In the genomic region with DNA sequence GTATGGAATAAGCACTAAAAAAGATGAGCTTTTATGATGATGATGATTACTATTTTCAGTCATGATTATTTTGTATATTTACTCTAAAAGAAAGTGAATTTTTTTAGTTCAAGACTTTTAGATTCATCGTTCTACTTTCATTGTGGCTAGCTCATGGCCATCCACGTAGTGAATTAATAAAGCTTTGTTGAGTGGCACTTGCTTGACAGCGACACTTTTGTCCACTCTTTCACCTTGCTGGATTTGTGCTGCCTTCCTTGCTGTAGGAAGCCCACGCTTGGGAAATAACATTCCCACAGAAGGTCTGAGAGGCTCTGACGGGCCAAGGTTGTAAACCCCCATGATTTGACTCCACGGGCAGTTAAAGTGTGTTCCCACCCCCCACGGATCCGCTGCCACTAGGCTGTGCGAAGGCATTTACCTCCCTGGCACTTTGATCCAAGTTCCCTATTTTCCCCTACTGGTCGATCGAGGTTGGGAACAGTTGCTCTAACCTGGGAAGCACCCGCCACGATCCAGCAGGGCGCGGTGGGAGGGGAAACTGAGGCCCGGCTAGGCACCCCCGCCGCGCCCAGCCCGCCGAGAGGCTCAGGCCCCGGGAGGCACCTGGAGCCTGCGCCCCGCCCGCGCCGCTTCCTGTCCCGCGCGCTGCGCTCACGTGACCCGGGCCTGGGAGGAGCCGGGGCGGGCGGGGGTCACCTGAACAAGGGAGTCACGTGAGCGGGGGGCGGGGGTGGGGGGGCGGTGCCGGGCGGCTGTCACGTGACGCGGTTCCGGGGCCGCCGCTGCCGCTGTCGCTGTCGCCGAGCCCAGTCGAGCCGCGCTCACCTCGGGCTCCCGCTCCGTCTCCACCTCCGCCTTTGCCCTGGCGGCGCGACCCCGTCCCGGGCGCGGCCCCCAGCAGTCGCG, we compare ENCODE assay signal across 8 cellular contexts. TPM values are rescaled to one million over a fixed set of nuclear protein-coding genes. Genes with fewer than 3 reads are reported as not detected.
DNase-seq lines count a peak whose midpoint lies in the region; ATAC-seq and TF ChIP-seq lines count a peak whose summit lies in the region.

A gene with protein sequence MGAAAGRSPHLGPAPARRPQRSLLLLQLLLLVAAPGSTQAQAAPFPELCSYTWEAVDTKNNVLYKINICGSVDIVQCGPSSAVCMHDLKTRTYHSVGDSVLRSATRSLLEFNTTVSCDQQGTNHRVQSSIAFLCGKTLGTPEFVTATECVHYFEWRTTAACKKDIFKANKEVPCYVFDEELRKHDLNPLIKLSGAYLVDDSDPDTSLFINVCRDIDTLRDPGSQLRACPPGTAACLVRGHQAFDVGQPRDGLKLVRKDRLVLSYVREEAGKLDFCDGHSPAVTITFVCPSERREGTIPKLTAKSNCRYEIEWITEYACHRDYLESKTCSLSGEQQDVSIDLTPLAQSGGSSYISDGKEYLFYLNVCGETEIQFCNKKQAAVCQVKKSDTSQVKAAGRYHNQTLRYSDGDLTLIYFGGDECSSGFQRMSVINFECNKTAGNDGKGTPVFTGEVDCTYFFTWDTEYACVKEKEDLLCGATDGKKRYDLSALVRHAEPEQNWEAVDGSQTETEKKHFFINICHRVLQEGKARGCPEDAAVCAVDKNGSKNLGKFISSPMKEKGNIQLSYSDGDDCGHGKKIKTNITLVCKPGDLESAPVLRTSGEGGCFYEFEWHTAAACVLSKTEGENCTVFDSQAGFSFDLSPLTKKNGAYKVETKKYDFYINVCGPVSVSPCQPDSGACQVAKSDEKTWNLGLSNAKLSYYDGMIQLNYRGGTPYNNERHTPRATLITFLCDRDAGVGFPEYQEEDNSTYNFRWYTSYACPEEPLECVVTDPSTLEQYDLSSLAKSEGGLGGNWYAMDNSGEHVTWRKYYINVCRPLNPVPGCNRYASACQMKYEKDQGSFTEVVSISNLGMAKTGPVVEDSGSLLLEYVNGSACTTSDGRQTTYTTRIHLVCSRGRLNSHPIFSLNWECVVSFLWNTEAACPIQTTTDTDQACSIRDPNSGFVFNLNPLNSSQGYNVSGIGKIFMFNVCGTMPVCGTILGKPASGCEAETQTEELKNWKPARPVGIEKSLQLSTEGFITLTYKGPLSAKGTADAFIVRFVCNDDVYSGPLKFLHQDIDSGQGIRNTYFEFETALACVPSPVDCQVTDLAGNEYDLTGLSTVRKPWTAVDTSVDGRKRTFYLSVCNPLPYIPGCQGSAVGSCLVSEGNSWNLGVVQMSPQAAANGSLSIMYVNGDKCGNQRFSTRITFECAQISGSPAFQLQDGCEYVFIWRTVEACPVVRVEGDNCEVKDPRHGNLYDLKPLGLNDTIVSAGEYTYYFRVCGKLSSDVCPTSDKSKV (N-terminal part only) (plus strand): TSS at position 788 of the 909 bp plus-strand sequence. CDS start 165 bp downstream, outside the sequence.

- H3K4me3 ChIP-seq in heart right ventricle (peak within 1 kb of the TSS; percentile 84 to 99 (median 97)), upper lobe of left lung (peak within 1 kb of the TSS; percentile 75 to 99 (median 98))

- intact Hi-C loops in heart right ventricle (cut with DNase I), result no loop called here

- peak within 1 kb of the TSS; percentile 98 for H3K27ac Mint-ChIP-seq in T-helper 1 cell treated with Interleukin-12 subunit alpha and Interleukin-12 subunit beta and Interleukin-4 antibody, amounts not matched to agents 30 μg/mL and 1 μg/mL, for 36 hours
- peak within 1 kb of the TSS; percentile 98 for H3K27ac Mint-ChIP-seq in progenitor cell of endocrine pancreas

- H3K36me3 Mint-ChIP-seq in T-helper 1 cell treated with Interleukin-12 subunit alpha and Interleukin-12 subunit beta and Interleukin-4 antibody, amounts not matched to agents 30 μg/mL and 1 μg/mL, for 36 hours (ENCODE audit: low read depth), result peaks cover 9% of the 10 kb centered on the region
- no peaks in the 10 kb centered on the region for H3K36me3 Mint-ChIP-seq in progenitor cell of endocrine pancreas (ENCODE audit: insufficient read depth)

- WGBS in heart right ventricle, 2 donors, result 2 to 3% methylated on average over 34 to 65 of the region's 68 CpGs
- 3 to 13% methylated on average over 9 to 50 of the region's 68 CpGs for WGBS in upper lobe of left lung, 2 donors

- peaks cover 25% of the 10 kb centered on the region for H3K27me3 Mint-ChIP-seq in T-helper 1 cell treated with Interleukin-12 subunit alpha and Interleukin-12 subunit beta and Interleukin-4 antibody, amounts not matched to agents 30 μg/mL and 1 μg/mL, for 36 hours (ENCODE audit: low read depth)
- peaks cover 21% of the 10 kb centered on the region for H3K27me3 Mint-ChIP-seq in progenitor cell of endocrine pancreas

- in situ Hi-C loops in GM13976 (cut with MboI; ENCODE audit: low sequenced_read_pairs, unreplicated experiment), result no loop called here

- peaks cover 15 to 69% (median 36%) of the 10 kb centered on the region in 9 donors for H3K4me1 ChIP-seq in heart right ventricle
- peaks cover 29 to 41% (median 34%) of the 10 kb centered on the region in 4 donors for H3K4me1 ChIP-seq in upper lobe of left lung

- H3K9me3 ChIP-seq in heart right ventricle (no peaks in the 10 kb centered on the region), upper lobe of left lung (no peaks in the 10 kb centered on the region)

- no peaks in the 10 kb centered on the region for H3K36me3 ChIP-seq in heart right ventricle
- no peaks in the 10 kb centered on the region for H3K36me3 ChIP-seq in upper lobe of left lung

- H3K27ac ChIP-seq in heart right ventricle (peak within 1 kb of the TSS; percentile 26 to 98 (median 94)), upper lobe of left lung (peak within 1 kb of the TSS; percentile 93 to 97 (median 94))

- no peak for TF ChIP-seq EP300 in upper lobe of left lung (IDR thresholded peaks at IDR 0.05)

- TF ChIP-seq CTCF in GM13976 (IDR thresholded peaks at IDR 0.05; ENCODE audit: borderline replicate concordance, control extremely low read depth, extremely low read depth, insufficient read depth, missing control alignments) (no peak), heart right ventricle (IDR thresholded peaks at IDR 0.05) (peak in 4 of 9 donors; percentile 21 to 36 (median 26)), progenitor cell of endocrine pancreas (IDR thresholded peaks at IDR 0.05; ENCODE audit: unreplicated experiment) (peak; percentile 32), upper lobe of left lung (IDR thresholded peaks at IDR 0.05) (peak in 3 of 6 experiments; percentile 9 to 47 (median 27))

- peak within 1 kb of the TSS; percentile 97 for H3K4me3 Mint-ChIP-seq in T-helper 1 cell treated with Interleukin-12 subunit alpha and Interleukin-12 subunit beta and Interleukin-4 antibody, amounts not matched to agents 30 μg/mL and 1 μg/mL, for 36 hours
- H3K4me3 Mint-ChIP-seq in progenitor cell of endocrine pancreas (ENCODE audit: low read depth), result peak within 1 kb of the TSS; percentile 91

- H3K27me3 ChIP-seq in heart right ventricle, result peaks cover 0 to 2% (median 0%) of the 10 kb centered on the region in 7 donors
- no peaks in the 10 kb centered on the region for H3K27me3 ChIP-seq in upper lobe of left lung

- peaks cover 35% of the 10 kb centered on the region for H3K4me1 Mint-ChIP-seq in T-helper 1 cell treated with Interleukin-12 subunit alpha and Interleukin-12 subunit beta and Interleukin-4 antibody, amounts not matched to agents 30 μg/mL and 1 μg/mL, for 36 hours (ENCODE audit: low read depth)
- peaks cover 29% of the 10 kb centered on the region for H3K4me1 Mint-ChIP-seq in progenitor cell of endocrine pancreas (ENCODE audit: low read depth)

- DNase-seq in GM13976 (ENCODE audit: low spot score), result peak; percentile 98
- peak; percentile 92 for DNase-seq in NCI-H1105 treated with DMSO at 0.1 percent for 48 hours (lab: John Stamatoyannopoulos, UW)
- DNase-seq in amniotic epithelial cell (ENCODE audit: low read depth), result peak; percentile 72
- peak; percentile 93 for DNase-seq in heart right ventricle
- DNase-seq in progenitor cell of endocrine pancreas (ENCODE audit: low spot score, unreplicated experiment), result peak; percentile 85
- peak; percentile 97 to 98 for DNase-seq in upper lobe of left lung

- peak; percentile 42 to 94 (median 76) for TF ChIP-seq POLR2A in upper lobe of left lung (IDR thresholded peaks at IDR 0.05)

- ATAC-seq in HG02642 (IDR thresholded peaks at IDR 0.05; ENCODE audit: poor library complexity, unreplicated experiment) (peak; percentile 89), heart right ventricle (peak; percentile 95 to 96 (median 96)), upper lobe of left lung (ENCODE audit: low FRiP score in 2 of 2) (peak; percentile 91 to 92)

- H3K9me3 Mint-ChIP-seq in T-helper 1 cell treated with Interleukin-12 subunit alpha and Interleukin-12 subunit beta and Interleukin-4 antibody, amounts not matched to agents 30 μg/mL and 1 μg/mL, for 36 hours, result no peaks in the 10 kb centered on the region
- no peaks in the 10 kb centered on the region for H3K9me3 Mint-ChIP-seq in progenitor cell of endocrine pancreas (ENCODE audit: low read depth)

RNA-seq across cellular contexts. Expression of the gene that starts here (rescaled TPM):
- total RNA-seq in heart right ventricle (10 to 100 TPM; 61.7 to 95.6 (median 72.2) TPM), progenitor cell of endocrine pancreas (144 and 147 TPM in 2 replicates), upper lobe of left lung (100 to 1,000 TPM; 103 to 150 (median 128) TPM)
- 10 to 100 TPM; 13.7 to 21.1 TPM for polyA plus RNA-seq in heart right ventricle

Comparison
In these comparisons a context has a peak if more than half of its experiments do, and no peak if none do; other contexts are left out.
1. Peak in every context shown above with its lines: DNase-seq, ATAC-seq, H3K4me3 ChIP-seq and H3K27ac ChIP-seq.